8 cellular contexts compared by ENCODE assay signal in genomic region chr18:34976534-34976898, GRCh38.
DNase-seq lines count a peak whose midpoint lies in the region; ATAC-seq and TF ChIP-seq lines count a peak whose summit lies in the region.

No MANE protein-coding gene starts in this region.

- peaks cover 19% of the 10 kb centered on the region for H3K4me1 ChIP-seq in HUES48 (ENCODE audit: control insufficient read depth, insufficient read depth, low read length)
- peaks cover 21% of the 10 kb centered on the region for H3K4me1 ChIP-seq in neuron (ENCODE audit: insufficient read depth, low read length)

- peak overlapping the region; percentile 84 for H2AFZ ChIP-seq in neuron (ENCODE audit: low read depth, low read length)

- POLR2A ChIA-PET in CD4-positive, alpha-beta T cell (lab: Charles Lee) = interaction anchor here (0.9 to 2.2 kb wide), 4 partner anchors 53 to 264 kb away, joined by 3 to 7 read pairs (median 4); partner anchors contain the start of genes MAPRE2 and ZNF397

- intact Hi-C loops in CD4-positive, alpha-beta T cell (cut with DNase I, micrococcal nuclease) = loop anchor here in 1 of 2 experiments (10.0 kb wide), 1 partner anchor 1148 kb away; the partner anchor contains the start of genes ELP2 and SLC39A6
- intact Hi-C loops in dorsolateral prefrontal cortex (cut with DNase I) = loop anchor here (2.0 to 10.0 kb wide), 3 partner anchors 58 to 94 kb away; no protein-coding TSS in a partner anchor

- H3K27me3 Mint-ChIP-seq in CD4-positive, alpha-beta T cell = peaks cover 9% of the 10 kb centered on the region

- H3K4me3 ChIP-seq in HUES48 (ENCODE audit: low read depth, low read length) = peak overlapping the region; percentile 70
- H3K4me3 ChIP-seq in dorsolateral prefrontal cortex = peak overlapping the region; percentile 73 to 100 (median 93)
- peak overlapping the region; percentile 72 for H3K4me3 ChIP-seq in neuron (ENCODE audit: low read length)

- H3K36me3 ChIP-seq in HUES48 (ENCODE audit: control insufficient read depth, insufficient read depth, low read length) = no peaks in the 10 kb centered on the region
- no peaks in the 10 kb centered on the region for H3K36me3 ChIP-seq in neuron (ENCODE audit: insufficient read depth, low read length)

- H3K27ac ChIP-seq in CD4-positive, alpha-beta T cell (ENCODE audit: low read depth, low read length) = no peak overlapping the region
- H3K27ac ChIP-seq in HUES48 (ENCODE audit: low read depth, low read length) (no peak overlapping the region), dorsolateral prefrontal cortex (peak overlapping the region in 58 of 59 donors; percentile 65 to 99 (median 96))

- H3K4me3 Mint-ChIP-seq in CD4-positive, alpha-beta T cell = peak overlapping the region; percentile 95

- no peak for ATAC-seq in CD4-positive, alpha-beta T cell (ENCODE audit: poor library complexity)
- no peak for ATAC-seq in GM21717 (IDR thresholded peaks at IDR 0.05; ENCODE audit: unreplicated experiment)

- no peaks in the 10 kb centered on the region for H3K9me3 ChIP-seq in CD4-positive, alpha-beta T cell (ENCODE audit: control insufficient read depth, low read length)
- no peaks in the 10 kb centered on the region for H3K9me3 ChIP-seq in HUES48 (ENCODE audit: control insufficient read depth, insufficient read depth, low read length)
- no peaks in the 10 kb centered on the region for H3K9me3 ChIP-seq in neuron (ENCODE audit: low read length)

- CTCF ChIA-PET in CD4-positive, alpha-beta T cell (lab: Charles Lee) = interaction anchor here (1.0 kb wide), 1 partner anchor 379 kb away, joined by 3 read pairs; no protein-coding TSS in a partner anchor

- H3K27ac Mint-ChIP-seq in CD4-positive, alpha-beta T cell = no peak overlapping the region

- H3K9me3 Mint-ChIP-seq in CD4-positive, alpha-beta T cell = no peaks in the 10 kb centered on the region

- DNase-seq in CD4-positive, alpha-beta T cell = no peak
- no peak for DNase-seq in dorsolateral prefrontal cortex
- no peak for DNase-seq in NCI-H1930 (lab: John Stamatoyannopoulos, UW)
- no peak for DNase-seq in NCI-H1694 treated with DMSO at 0.1 percent for 48 hours (lab: John Stamatoyannopoulos, UW)
- no peak for DNase-seq in activated CD4-positive, alpha-beta T cell treated with anti-CD3 and anti-CD28 coated beads for 4 hours

- peaks cover 18% of the 10 kb centered on the region for H3K4me1 Mint-ChIP-seq in CD4-positive, alpha-beta T cell (ENCODE audit: low read depth)

- H3K36me3 Mint-ChIP-seq in CD4-positive, alpha-beta T cell (ENCODE audit: low read depth) = no peaks in the 10 kb centered on the region

- H3K27me3 ChIP-seq in CD4-positive, alpha-beta T cell (ENCODE audit: control insufficient read depth, insufficient read depth, low read length) = no peaks in the 10 kb centered on the region
- H3K27me3 ChIP-seq in HUES48 (ENCODE audit: control insufficient read depth, insufficient read depth, low read length) (peaks cover 87% of the 10 kb centered on the region), dorsolateral prefrontal cortex (no peaks in the 10 kb centered on the region), neuron (ENCODE audit: insufficient read depth, low read length) (peaks cover 12% of the 10 kb centered on the region)

- no peak overlapping the region for H3K9ac ChIP-seq in HUES48 (ENCODE audit: low read depth, low read length)

- TF ChIP-seq CTCF in CD4-positive, alpha-beta T cell (IDR thresholded peaks at IDR 0.05) = no peak
- TF ChIP-seq CTCF in dorsolateral prefrontal cortex (IDR thresholded peaks at IDR 0.05 in 54 of 56, conservative IDR thresholded peaks at IDR 0.05 in 2 of 56; ENCODE audit: low read depth in 1 of 56, partially characterized antibody in 56 of 56) = peak in 1 of 56 donors; percentile 6

Comparison
In these comparisons a context has a peak if more than half of its experiments do, and no peak if none do; other contexts are left out.
1. H3K27ac ChIP-seq: peak in dorsolateral prefrontal cortex (58 of 59); none in CD4-positive, alpha-beta T cell (single experiment) and HUES48 (single experiment).
2. Peak in every context shown above with its lines, with median percentiles within 50 percentile points of each other: H3K4me3 ChIP-seq.